In genomic region chr12:57751788-57752667, GRCh38 we compare ENCODE assay signal across 8 cellular contexts. TPM values are rescaled to one million over a fixed set of nuclear protein-coding genes. Genes with fewer than 3 reads are reported as not detected.
DNase-seq lines count a peak whose midpoint lies in the region; ATAC-seq and TF ChIP-seq lines count a peak whose summit lies in the region.

Gene CDK4 (minus strand): TSS chr12:57752310. CDS start chr12:57751717, 593 bp downstream.

- H3K4me3 ChIP-seq in CD8-positive, alpha-beta memory T cell (ENCODE audit: low read length): peak within 1 kb of the TSS; percentile 92
- H3K4me3 ChIP-seq in lung: peak within 1 kb of the TSS; percentile 62

- H3K27ac ChIP-seq in CD8-positive, alpha-beta memory T cell (ENCODE audit: low read depth, low read length): peak within 1 kb of the TSS; percentile 86
- H3K27ac ChIP-seq in lung (ENCODE audit: low read depth in 1 of 2, low read length in 1 of 2): peak within 1 kb of the TSS; percentile 82 to 95

- H3K9me3 ChIP-seq in CD8-positive, alpha-beta memory T cell (ENCODE audit: low read length): no peaks in the 10 kb centered on the region
- H3K9me3 ChIP-seq in lung (ENCODE audit: control insufficient read depth in 2 of 2, insufficient read depth in 1 of 2, low read length in 1 of 2): no peaks in the 10 kb centered on the region

- H3K36me3 ChIP-seq in CD8-positive, alpha-beta memory T cell (ENCODE audit: insufficient read depth, low read length): peaks cover 18% of the 10 kb centered on the region
- peaks cover 9 to 22% of the 10 kb centered on the region in 2 donors for H3K36me3 ChIP-seq in lung (ENCODE audit: control insufficient read depth in 2 of 2, insufficient read depth in 2 of 2, low read length in 2 of 2)

- POLR2A ChIA-PET in CD8-positive, alpha-beta memory T cell (lab: Charles Lee): interaction anchor here (0.6 to 1.1 kb wide), 5 partner anchors 11 to 999 kb away, joined by 3 to 6 read pairs (median 3); partner anchors contain the start of gene ATP23

- H3K4me1 Mint-ChIP-seq in CD8-positive, alpha-beta memory T cell: peaks cover 47 to 59% (median 58%) of the 10 kb centered on the region in 3 donors

- peak within 1 kb of the TSS; percentile 93 to 100 (median 96) for H3K27ac Mint-ChIP-seq in CD8-positive, alpha-beta memory T cell

- peaks cover 0 to 49% (median 6%) of the 10 kb centered on the region in 3 donors for H3K36me3 Mint-ChIP-seq in CD8-positive, alpha-beta memory T cell

- no peaks in the 10 kb centered on the region for H3K27me3 ChIP-seq in CD8-positive, alpha-beta memory T cell (ENCODE audit: insufficient read depth, low read length, poor library complexity, severe bottlenecking)
- no peaks in the 10 kb centered on the region for H3K27me3 ChIP-seq in lung (ENCODE audit: control insufficient read depth, insufficient read depth)

- H3K4me3 Mint-ChIP-seq in CD8-positive, alpha-beta memory T cell: peak within 1 kb of the TSS; percentile 86 to 96 (median 91)

- WGBS in lung, 2 donors: 0% methylated on average over 58 of the region's 58 CpGs

- ATAC-seq in GM19468 (IDR thresholded peaks at IDR 0.05; ENCODE audit: extremely low read depth, unreplicated experiment) (peak; percentile 61), lung (ENCODE audit: insufficient read depth, low FRiP score) (peak; percentile 86)

- CTCF ChIA-PET in CD8-positive, alpha-beta memory T cell (lab: Charles Lee): interaction anchor here (1.0 to 1.2 kb wide), 2 partner anchors 10 to 11 kb away, joined by 4 read pairs; no protein-coding TSS in a partner anchor

- no peak for TF ChIP-seq CTCF in lung (IDR thresholded peaks at IDR 0.05; ENCODE audit: control extremely low read depth, extremely low read depth)

- peaks cover 0 to 2% of the 10 kb centered on the region in 2 donors for H3K27me3 Mint-ChIP-seq in CD8-positive, alpha-beta memory T cell

- peaks cover 49% of the 10 kb centered on the region for H3K4me1 ChIP-seq in CD8-positive, alpha-beta memory T cell (ENCODE audit: insufficient read depth, low read length)
- H3K4me1 ChIP-seq in lung (ENCODE audit: control insufficient read depth in 2 of 2, insufficient read depth in 2 of 2, low read length in 2 of 2): peaks cover 5 to 16% of the 10 kb centered on the region in 2 donors

- DNase-seq in CD8-positive, alpha-beta memory T cell: peak; percentile 98 to 100 (median 99)
- DNase-seq in HS-5 (ENCODE audit: low read depth) (peak; percentile 95), lung (ENCODE audit: low spot score) (peak; percentile 99)
- peak; percentile 98 for DNase-seq in NK-92 treated with Interleukin-12 subunit alpha and Interleukin-12 subunit beta, amount 100 ng/mL, for 24 hours (lab: John Stamatoyannopoulos, UW)
- peak; percentile 98 for DNase-seq in activated CD8-positive, alpha-beta memory T cell treated with anti-CD3 and anti-CD28 coated beads for 24 hours
- peak; percentile 98 for DNase-seq in effector CD8-positive, alpha-beta T cell (lab: John Stamatoyannopoulos, UW)
- DNase-seq in stimulated activated CD4-positive, alpha-beta T cell treated with anti-CD3 and anti-CD28 coated beads, TNF-alpha, amount 100 ng/mL, for 4 hours (ENCODE audit: low read depth in 3 of 3): peak; percentile 95 to 97 (median 96)

- H3K9me3 Mint-ChIP-seq in CD8-positive, alpha-beta memory T cell: no peaks in the 10 kb centered on the region

RNA-seq across cellular contexts. Expression of gene CDK4, which starts in this region (rescaled TPM):
- total RNA-seq in CD8-positive, alpha-beta memory T cell: 100 to 1,000 TPM; 268 to 304 TPM
- 76.0 TPM for polyA plus RNA-seq in CD8-positive, alpha-beta memory T cell
- 100 to 1,000 TPM in 1 of 2 donors, 10 to 100 TPM in 1; 69.7 to 105 TPM for total RNA-seq in lung
- 100 to 1,000 TPM in 1 of 2 donors, 10 to 100 TPM in 1; 75.1 to 115 TPM for polyA plus RNA-seq in lung

Comparison
In these comparisons a context has a peak if more than half of its experiments do, and no peak if none do; other contexts are left out.
1. Peak in every context shown above with its lines: DNase-seq, ATAC-seq, H3K4me3 ChIP-seq and H3K27ac ChIP-seq.